In the genomic region with DNA sequence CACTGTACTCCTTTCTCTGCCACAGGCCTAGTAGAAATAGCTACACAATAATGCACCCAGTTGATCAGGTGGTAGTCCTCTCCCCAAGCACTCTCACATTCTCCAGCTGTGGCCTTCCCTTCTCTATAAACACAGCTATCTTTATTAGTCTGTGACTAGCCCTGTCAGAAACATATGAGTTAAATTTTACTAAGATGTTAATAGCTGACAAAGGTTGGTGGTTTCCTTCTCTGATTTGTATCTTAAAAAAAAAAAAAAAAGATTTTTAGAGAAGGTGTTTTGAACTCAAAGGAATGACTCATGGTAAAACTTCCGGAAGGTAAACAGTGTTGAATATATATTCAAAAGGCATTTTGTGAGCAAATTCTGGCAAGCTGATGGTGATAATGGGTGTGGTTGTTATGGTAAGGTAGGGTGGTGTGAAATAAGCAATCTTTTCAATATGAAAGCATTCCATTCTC, we compare ENCODE assay signal across 8 cellular contexts.
A peak's percentile ranks its signal among the peaks of the same experiment; 100 is the strongest.
DNase-seq lines count a peak whose midpoint lies in the region; ATAC-seq and TF ChIP-seq lines count a peak whose summit lies in the region.

No MANE protein-coding gene starts in this region.

- DNase-seq in PC-9 (peak in 1 of 2 experiments; percentile 86), iris pigment epithelial cell (ENCODE audit: low read depth) (peak; percentile 29), AG20443 (ENCODE audit: low spot score) (no peak), NCI-H1694 treated with DMSO at 0.1 percent for 48 hours (lab: John Stamatoyannopoulos, UW) (no peak), NCI-H1048 (lab: John Stamatoyannopoulos, UW) (no peak), spleen (no peak)

- no peaks in the 10 kb centered on the region for H3K9me2 ChIP-seq in PC-9 (ENCODE audit: insufficient read depth)

- intact Hi-C loops in PC-9 (cut with micrococcal nuclease; ENCODE audit: unreplicated experiment) (no loop called here), spleen (cut with DNase I; ENCODE audit: low total_unique reads) (no loop called here)

- BruUV-seq in PC-9 (replicated peaks; lab: Mats Ljungman, UMichigan), result TSS peak; percentile 20

- H3K4me2 ChIP-seq in PC-9, result peak overlapping the region; percentile 40; the same call in 1 of the 2 replicates

- H2AFZ ChIP-seq in PC-9, result no peak overlapping the region

- H3K36me3 ChIP-seq in PC-9 (ENCODE audit: low read depth) (no peaks in the 10 kb centered on the region; the same call in 1 of the 2 replicates), spleen (peaks cover 0 to 19% (median 2%) of the 10 kb centered on the region in 6 donors)

- H3K79me2 ChIP-seq in PC-9 (ENCODE audit: low read depth), result no peaks in the 10 kb centered on the region

- H3F3A ChIP-seq in PC-9 (ENCODE audit: insufficient read depth, low read depth), result peaks cover 15% of the 10 kb centered on the region; the same call in 1 of the 2 replicates

- POLR2A ChIA-PET in PC-9 (lab: Charles Lee; ENCODE audit: unreplicated experiment), result interaction anchor here (0.5 to 0.6 kb wide), 3 partner anchors 62 to 632 kb away, joined by 3 to 5 read pairs (median 3); no protein-coding TSS in a partner anchor

- no peaks in the 10 kb centered on the region for H4K20me1 ChIP-seq in PC-9 (ENCODE audit: insufficient read depth)

- H3K9me3 ChIP-seq in PC-9 (ENCODE audit: insufficient read depth, low read depth) (no peaks in the 10 kb centered on the region), spleen (no peaks in the 10 kb centered on the region)

- TF ChIP-seq CTCF in PC-9 (conservative IDR thresholded peaks at IDR 0.05), result no peak
- TF ChIP-seq CTCF in spleen (IDR thresholded peaks at IDR 0.05 in 8 of 11, conservative IDR thresholded peaks at IDR 0.05 in 3 of 11), result no peak

- ATAC-seq in GM18873 (IDR thresholded peaks at IDR 0.05; ENCODE audit: low FRiP score, unreplicated experiment) (peak; percentile 63), HG02610 (IDR thresholded peaks at IDR 0.05; ENCODE audit: unreplicated experiment) (peak; percentile 55)

- peak overlapping the region; percentile 55 for H3K27ac ChIP-seq in PC-9
- H3K27ac ChIP-seq in spleen, result peak overlapping the region in 4 of 8 donors; percentile 42 to 75 (median 60)

- TF ChIP-seq POLR2A in spleen (IDR thresholded peaks at IDR 0.05), result no peak

- H3K4me1 ChIP-seq in PC-9 (replicated peaks; ENCODE audit: insufficient read depth) (peaks cover 22% of the 10 kb centered on the region), spleen (peaks cover 8 to 44% (median 34%) of the 10 kb centered on the region in 6 donors)

- H3K4me3 ChIP-seq in PC-9, result no peak overlapping the region
- H3K4me3 ChIP-seq in spleen, result no peak overlapping the region

- WGBS in spleen, 5 donors, result 43 to 70% (median 49%) methylated on average over 1 of the region's 1 CpG

- CTCF ChIA-PET in PC-9 (lab: Charles Lee), result no interaction called here

- H3K27me3 ChIP-seq in PC-9 (ENCODE audit: insufficient read depth, low read depth) (no peaks in the 10 kb centered on the region), spleen (replicated peaks in 1 of 7) (peaks cover 0 to 4% (median 0%) of the 10 kb centered on the region in 7 donors)
